ENCODE assay signal across 9 cellular contexts in genomic region chr1:150560576-150560975, GRCh38. TPM values are rescaled to one million over a fixed set of nuclear protein-coding genes. Genes with fewer than 3 reads are reported as not detected.
DNase-seq lines count a peak whose midpoint lies in the region; ATAC-seq and TF ChIP-seq lines count a peak whose summit lies in the region.
"Had no signal": no experiment of that assay in that cellular context is flagged by ENCODE, and none has a peak within 500 bp of the region (broad histone marks: within the 10 kb centered on the region; RNA-seq: fewer than 3 reads in every experiment).

No MANE protein-coding gene starts in this region.

- peaks cover 0 to 4% of the 10 kb centered on the region in 2 experiments; a peak in 1 of 3 replicates for H3K36me3 ChIP-seq in HEK293 (ENCODE audit: control insufficient read depth in 2 of 2, insufficient read depth in 1 of 2, low read length in 2 of 2)
- no peaks in the 10 kb centered on the region for H3K36me3 ChIP-seq in hepatocyte (replicated peaks; ENCODE audit: insufficient read depth, low read depth)
- H3K36me3 ChIP-seq in smooth muscle cell (ENCODE audit: low read depth): no peaks in the 10 kb centered on the region

- no peaks in the 10 kb centered on the region for H4K20me1 ChIP-seq in hepatocyte (ENCODE audit: insufficient read depth, poor library complexity, severe bottlenecking)
- peaks cover 16% of the 10 kb centered on the region for H4K20me1 ChIP-seq in smooth muscle cell (ENCODE audit: low read depth)

- peak overlapping the region; percentile 98 for H3K4me3 Mint-ChIP-seq in activated T-helper 17 cell treated with anti-CD3 and anti-CD28 coated beads, Interleukin-2, amount 50 U/mL, for 72 hours

- H3K4me3 ChIP-seq in HEK293 (ENCODE audit: low read depth, low read length) (peak overlapping the region; percentile 56), hepatocyte (no peak overlapping the region), smooth muscle cell (peak overlapping the region; percentile 60)

- peaks cover 40% of the 10 kb centered on the region for H3K4me1 Mint-ChIP-seq in activated T-helper 17 cell treated with anti-CD3 and anti-CD28 coated beads, Interleukin-2, amount 50 U/mL, for 72 hours

- H3K4me1 ChIP-seq in HEK293 (ENCODE audit: control insufficient read depth, insufficient read depth, low read length): peaks cover 21% of the 10 kb centered on the region
- peaks cover 42% of the 10 kb centered on the region for H3K4me1 ChIP-seq in hepatocyte (ENCODE audit: insufficient read depth)
- H3K4me1 ChIP-seq in smooth muscle cell (ENCODE audit: low read depth): peaks cover 27% of the 10 kb centered on the region

- H3K9me2 ChIP-seq in hepatocyte (replicated peaks; ENCODE audit: insufficient read depth): no peaks in the 10 kb centered on the region

- H3K27ac Mint-ChIP-seq in activated T-helper 17 cell treated with anti-CD3 and anti-CD28 coated beads, Interleukin-2, amount 50 U/mL, for 72 hours: peak overlapping the region; percentile 95

- H3K27me3 Mint-ChIP-seq in activated T-helper 17 cell treated with anti-CD3 and anti-CD28 coated beads, Interleukin-2, amount 50 U/mL, for 72 hours: no peaks in the 10 kb centered on the region

- peak overlapping the region; percentile 96; the same call in 1 of the 2 replicates for H3K27ac ChIP-seq in HEK293 (ENCODE audit: extremely low read depth, low read depth, low read length)
- peak overlapping the region; percentile 99 for H3K27ac ChIP-seq in hepatocyte
- peak overlapping the region; percentile 96 for H3K27ac ChIP-seq in smooth muscle cell (ENCODE audit: low read depth)

- no peaks in the 10 kb centered on the region for H3K9me3 ChIP-seq in HEK293 (ENCODE audit: control insufficient read depth, insufficient read depth, low read depth, low read length)
- H3K9me3 ChIP-seq in hepatocyte (ENCODE audit: low read depth): no peaks in the 10 kb centered on the region
- H3K9me3 ChIP-seq in smooth muscle cell (replicated peaks; ENCODE audit: low read depth): no peaks in the 10 kb centered on the region

- POLR2A ChIA-PET in HEK293 (lab: Yijun Ruan, JAX): interaction anchor here (0.5 to 8.8 kb wide), 10 partner anchors 10 to 197 kb away, joined by 3 to 272 read pairs (median 5); partner anchors contain the start of genes ADAMTSL4, ENSA, GOLPH3L and MCL1

- ATAC-seq in activated T-helper 17 cell treated with anti-CD3 and anti-CD28 coated beads, Interleukin-2, amount 50 U/mL, for 72 hours (replicated peaks): no peak
- ATAC-seq in GM21528 (IDR thresholded peaks at IDR 0.05; ENCODE audit: low FRiP score, unreplicated experiment): no peak

- peaks cover 49% of the 10 kb centered on the region for H3K79me2 ChIP-seq in hepatocyte
- peaks cover 29% of the 10 kb centered on the region for H3K79me2 ChIP-seq in smooth muscle cell (ENCODE audit: low read depth)

- peaks cover 37% of the 10 kb centered on the region for H3K36me3 Mint-ChIP-seq in activated T-helper 17 cell treated with anti-CD3 and anti-CD28 coated beads, Interleukin-2, amount 50 U/mL, for 72 hours (ENCODE audit: low read depth)

- H3K27me3 ChIP-seq in hepatocyte: no peaks in the 10 kb centered on the region
- no peaks in the 10 kb centered on the region for H3K27me3 ChIP-seq in smooth muscle cell (ENCODE audit: low read depth)

- TF ChIP-seq CTCF in HEK293 (tag by site-specific recombination; IDR thresholded peaks at IDR 0.05) (no peak), hepatocyte (IDR thresholded peaks at IDR 0.05; ENCODE audit: poor library complexity) (no peak), smooth muscle cell (IDR thresholded peaks at IDR 0.05; ENCODE audit: borderline replicate concordance, insufficient read depth, poor library complexity, severe bottlenecking) (no peak)

- H3K4me2 ChIP-seq in hepatocyte (peak overlapping the region; percentile 80), smooth muscle cell (peak overlapping the region; percentile 84)

- H2AFZ ChIP-seq in hepatocyte (no peak overlapping the region), smooth muscle cell (ENCODE audit: low read depth) (no peak overlapping the region)

- CTCF ChIA-PET in HEK293 (lab: Yijun Ruan, JAX): interaction anchor here (0.6 to 5.1 kb wide), 60 partner anchors 12 to 1630 kb away, joined by 3 to 135 read pairs (median 4); partner anchors contain the start of genes ADAMTSL4, CTSK, ENSA and FALEC

- WGBS in hepatocyte (ENCODE audit: low lambda C conversion rate, missing lambda C conversion rate): 72% methylated on average over 4 of the region's 4 CpGs
- 73% methylated on average over 4 of the region's 4 CpGs for WGBS in smooth muscle cell (ENCODE audit: low lambda C conversion rate)

- DNase-seq in hepatocyte (ENCODE audit: low spot score) (no peak), smooth muscle cell (lab: John Stamatoyannopoulos, UW; ENCODE audit: unreplicated experiment) (no peak), NCI-H345 treated with DMSO at 0.1 percent for 48 hours (lab: John Stamatoyannopoulos, UW; ENCODE audit: unreplicated experiment) (no peak), NCI-H187 (lab: John Stamatoyannopoulos, UW) (no peak), kidney tubule cell (ENCODE audit: low spot score) (no peak)

- H3F3A ChIP-seq in smooth muscle cell (ENCODE audit: low read depth): peaks cover 28% of the 10 kb centered on the region

- peak overlapping the region; percentile 16 for H3K9ac ChIP-seq in smooth muscle cell (ENCODE audit: low read depth)

- H3K9me3 Mint-ChIP-seq in activated T-helper 17 cell treated with anti-CD3 and anti-CD28 coated beads, Interleukin-2, amount 50 U/mL, for 72 hours: no peaks in the 10 kb centered on the region

TF ChIP-seq in HEK293, 187 proteins besides CTCF, POLR2A, EP300 and RAD21:
- TF ChIP-seq ZNF37A (tag by site-specific recombination; IDR thresholded peaks at IDR 0.05) (no peak), ZNF211 (tag by site-specific recombination; IDR thresholded peaks at IDR 0.05; ENCODE audit: low read depth) (no peak), HOXD13 (CRISPR knock-in tag; IDR thresholded peaks at IDR 0.05; ENCODE audit: borderline replicate concordance) (no peak), ZNF184 (tag by site-specific recombination; IDR thresholded peaks at IDR 0.05) (no peak), ZNF423 (tag by site-specific recombination; IDR thresholded peaks at IDR 0.05) (no peak), ZNF558 (tag by site-specific recombination; IDR thresholded peaks at IDR 0.05) (no peak), ZNF792 (tag by site-specific recombination; IDR thresholded peaks at IDR 0.05) (no peak), ZNF560 (tag by site-specific recombination; IDR thresholded peaks at IDR 0.05; ENCODE audit: borderline replicate concordance) (no peak), ZNF654 (tag by site-specific recombination; IDR thresholded peaks at IDR 0.05; ENCODE audit: low read depth) (no peak), ZSCAN23 (tag by site-specific recombination; IDR thresholded peaks at IDR 0.05) (no peak), ZNF148 (tag by site-specific recombination; IDR thresholded peaks at IDR 0.05; ENCODE audit: borderline replicate concordance) (no peak), ZNF19 (tag by site-specific recombination; IDR thresholded peaks at IDR 0.05; ENCODE audit: low read depth) (no peak), ZFP37 (tag by site-specific recombination; IDR thresholded peaks at IDR 0.05) (no peak)

RNA-seq across cellular contexts. Expression of gene ADAMTSL4, which starts 11.4 kb away (rescaled TPM):
- under 1 TPM; 0.29 to 0.37 TPM for total RNA-seq in activated T-helper 17 cell treated with anti-CD3 and anti-CD28 coated beads, Interleukin-2, amount 50 U/mL, for 72 hours
- total RNA-seq in hepatocyte (3.7 and 8.1 TPM in 2 replicates), smooth muscle cell (2.4 and 6.4 TPM in 2 replicates)
- polyA plus RNA-seq in hepatocyte (19.7 and 28.0 TPM in 2 replicates), smooth muscle cell (8.4 and 20.8 TPM in 2 replicates)

RNA-seq across cellular contexts. Expression of gene MCL1, which starts 18.8 kb away (rescaled TPM):
- 100 to 1,000 TPM; 235 to 351 TPM for total RNA-seq in activated T-helper 17 cell treated with anti-CD3 and anti-CD28 coated beads, Interleukin-2, amount 50 U/mL, for 72 hours
- total RNA-seq in hepatocyte: 302 and 388 TPM in 2 replicates
- polyA plus RNA-seq in hepatocyte: 150 and 181 TPM in 2 replicates
- 519 and 630 TPM in 2 replicates for total RNA-seq in smooth muscle cell
- polyA plus RNA-seq in smooth muscle cell: 224 and 247 TPM in 2 replicates

RNA-seq across cellular contexts. Expression of gene FALEC, which starts 45.0 kb away (rescaled TPM):
- 1 to 10 TPM in 1 of 2 donors, not detected in 1; 1.2 TPM for total RNA-seq in activated T-helper 17 cell treated with anti-CD3 and anti-CD28 coated beads, Interleukin-2, amount 50 U/mL, for 72 hours
- total RNA-seq in hepatocyte (not detected in 2 replicates), smooth muscle cell (not detected in 2 replicates)
- polyA plus RNA-seq in hepatocyte (0.39 TPM in 1 of 2 replicates, not detected in the other), smooth muscle cell (0.62 and 1.2 TPM in 2 replicates)
- total RNA-seq: T-helper 1 cell treated with Interleukin-12 subunit alpha and Interleukin-12 subunit beta and Interleukin-4 antibody, amounts not matched to agents 30 ng/mL and 1 ng/mL, for 36 hours had no signal

RNA-seq across cellular contexts. Expression of gene ECM1, which starts 52.7 kb away (rescaled TPM):
- 1 to 10 TPM; 1.1 to 2.0 TPM for total RNA-seq in activated T-helper 17 cell treated with anti-CD3 and anti-CD28 coated beads, Interleukin-2, amount 50 U/mL, for 72 hours
- total RNA-seq in hepatocyte (1.0 and 3.0 TPM in 2 replicates), smooth muscle cell (14.6 and 19.0 TPM in 2 replicates)
- polyA plus RNA-seq in hepatocyte (7.1 and 8.8 TPM in 2 replicates), smooth muscle cell (32.0 and 36.1 TPM in 2 replicates)
